ENCODE assay signal across 8 cellular contexts in the genomic region with DNA sequence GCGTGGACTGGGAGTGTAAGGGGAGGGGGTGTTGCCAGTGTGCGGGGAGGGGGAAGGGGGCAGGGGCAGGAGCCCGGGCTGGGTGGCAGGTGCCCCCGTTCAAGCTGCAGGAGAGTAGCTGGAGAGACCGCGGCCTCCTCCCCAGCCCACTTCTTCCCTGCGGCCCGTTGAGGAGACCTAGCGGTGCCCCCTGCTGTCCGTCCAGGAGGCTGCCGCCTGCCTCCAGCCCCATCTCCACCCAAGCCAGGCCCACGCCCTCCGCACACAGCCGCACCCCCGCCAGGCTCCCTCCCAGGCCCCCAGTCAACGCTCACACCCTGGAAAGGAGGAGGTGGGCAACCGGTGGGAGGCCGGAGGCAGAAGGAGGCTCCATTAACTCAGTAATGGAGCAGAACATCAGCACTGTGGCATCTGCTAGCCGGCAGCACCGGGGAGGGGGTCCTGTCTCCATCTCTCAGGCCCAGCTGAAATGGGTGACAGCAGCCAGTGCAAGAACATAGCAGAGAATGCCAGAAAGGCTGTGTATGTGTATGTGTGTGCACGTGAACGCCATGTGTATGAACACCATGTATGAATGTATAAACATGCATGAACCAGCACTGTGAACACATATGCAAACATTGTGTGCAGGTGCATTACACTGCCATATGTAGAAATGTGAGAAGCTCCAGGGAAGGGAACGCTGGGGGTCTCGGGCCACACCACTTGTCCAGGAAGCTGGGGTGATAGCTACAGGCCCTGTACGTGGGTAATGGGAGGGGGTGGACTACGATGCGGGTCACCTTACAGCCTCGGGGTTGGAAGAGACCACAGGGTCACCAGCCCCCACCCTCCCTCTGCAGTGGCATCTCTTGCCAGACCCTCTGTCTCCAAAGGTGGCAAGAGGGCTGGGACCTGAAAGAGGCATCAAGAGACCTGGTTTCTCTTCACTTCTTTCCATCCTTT.
DNase-seq lines count a peak whose midpoint lies in the region; ATAC-seq and TF ChIP-seq lines count a peak whose summit lies in the region.

No MANE protein-coding gene starts in this region.

- peaks cover 0 to 2% of the 10 kb centered on the region in 2 donors for H3K9me3 ChIP-seq in lung (ENCODE audit: control insufficient read depth in 2 of 2, insufficient read depth in 1 of 2, low read length in 1 of 2)

- 35 to 38% methylated on average over 28 of the region's 28 CpGs for WGBS in lung, 2 donors

- H3K27ac Mint-ChIP-seq in activated CD4-positive, alpha-beta T cell treated with anti-CD3 and anti-CD28 coated beads for 36 hours: no peak overlapping the region

- H3K27ac ChIP-seq in lung (ENCODE audit: low read depth in 1 of 2, low read length in 1 of 2): no peak overlapping the region

- peak; percentile 82 for ATAC-seq in activated CD4-positive, alpha-beta T cell treated with anti-CD3 and anti-CD28 coated beads for 36 hours
- ATAC-seq in lung (ENCODE audit: insufficient read depth, low FRiP score): peak; percentile 12
- ATAC-seq in HG03378 (IDR thresholded peaks at IDR 0.05; ENCODE audit: unreplicated experiment): no peak

- H3K9me3 Mint-ChIP-seq in activated CD4-positive, alpha-beta T cell treated with anti-CD3 and anti-CD28 coated beads for 36 hours (ENCODE audit: low read depth): no peaks in the 10 kb centered on the region

- POLR2A ChIA-PET in activated CD4-positive, alpha-beta T cell treated with anti-CD3 and anti-CD28 coated beads for 36 hours (lab: Charles Lee): no interaction called here

- H3K36me3 ChIP-seq in H7 (replicated peaks; ENCODE audit: control insufficient read depth, insufficient read depth, low read length) (no peaks in the 10 kb centered on the region), lung (ENCODE audit: control insufficient read depth in 2 of 2, insufficient read depth in 2 of 2, low read length in 2 of 2) (no peaks in the 10 kb centered on the region)

- CTCF ChIA-PET in activated CD4-positive, alpha-beta T cell treated with anti-CD3 and anti-CD28 coated beads for 36 hours (lab: Charles Lee): interaction anchor here (0.6 kb wide), 1 partner anchor 16 kb away, joined by 6 read pairs; no protein-coding TSS in a partner anchor

- no peaks in the 10 kb centered on the region for H3K36me3 Mint-ChIP-seq in activated CD4-positive, alpha-beta T cell treated with anti-CD3 and anti-CD28 coated beads for 36 hours (ENCODE audit: low read depth)

- peaks cover 5% of the 10 kb centered on the region for H3K27me3 Mint-ChIP-seq in activated CD4-positive, alpha-beta T cell treated with anti-CD3 and anti-CD28 coated beads for 36 hours

- TF ChIP-seq CTCF in lung (IDR thresholded peaks at IDR 0.05; ENCODE audit: control extremely low read depth, extremely low read depth): peak; percentile 36

- peaks cover 0 to 2% of the 10 kb centered on the region in 2 donors for H3K4me1 ChIP-seq in lung (ENCODE audit: control insufficient read depth in 2 of 2, insufficient read depth in 2 of 2, low read length in 2 of 2)

- H3K4me3 Mint-ChIP-seq in activated CD4-positive, alpha-beta T cell treated with anti-CD3 and anti-CD28 coated beads for 36 hours: no peak overlapping the region

- peak; percentile 31 for DNase-seq in DMS 273 treated with DMSO at 0.1 percent for 48 hours (lab: John Stamatoyannopoulos, UW)
- DNase-seq in H7: peak; percentile 95
- DNase-seq in NCI-H2227 treated with DMSO at 0.1 percent for 48 hours (lab: John Stamatoyannopoulos, UW): peak; percentile 67
- DNase-seq in activated CD4-positive, alpha-beta T cell treated with anti-CD3 and anti-CD28 coated beads for 36 hours: peak; percentile 82
- DNase-seq in dermis blood vessel endothelial cell: peak; percentile 79
- peak; percentile 48 for DNase-seq in lung (ENCODE audit: low spot score)
- peak; percentile 16 to 28 for DNase-seq in stimulated activated CD8-positive, alpha-beta memory T cell treated with anti-CD3 and anti-CD28 coated beads, Interleukin-7, amount 100 ng/mL, for 1 hour (ENCODE audit: low read depth in 2 of 2)

- no peaks in the 10 kb centered on the region for H3K27me3 ChIP-seq in H7 (ENCODE audit: control insufficient read depth, insufficient read depth, low read length)
- H3K27me3 ChIP-seq in lung (ENCODE audit: control insufficient read depth, insufficient read depth): peaks cover 2% of the 10 kb centered on the region

- H3K4me3 ChIP-seq in H7 (ENCODE audit: insufficient read depth, low read depth, low read length) (no peak overlapping the region), lung (no peak overlapping the region)

- peaks cover 27% of the 10 kb centered on the region for H3K4me1 Mint-ChIP-seq in activated CD4-positive, alpha-beta T cell treated with anti-CD3 and anti-CD28 coated beads for 36 hours

- intact Hi-C loops in activated CD4-positive, alpha-beta T cell treated with anti-CD3 and anti-CD28 coated beads for 36 hours (cut with DNase I, micrococcal nuclease): loop anchor here (1.0 to 10.0 kb wide), 6 partner anchors 93 to 441 kb away; partner anchors contain the start of genes PPP1R12B (in 1 of the 2) and UBE2T (in 1 of the 2)

Comparison
In these comparisons a context has a peak if more than half of its experiments do, and no peak if none do; other contexts are left out.
1. DNase-seq: peak in every context shown above with its lines; median percentile 95 in H7; 82 in activated CD4-positive, alpha-beta T cell treated with anti-CD3 and anti-CD28 coated beads for 36 hours; 79 in dermis blood vessel endothelial cell; 67 in NCI-H2227 treated with DMSO at 0.1 percent for 48 hours; 48 in lung; 31 in DMS 273 treated with DMSO at 0.1 percent for 48 hours; 22 in stimulated activated CD8-positive, alpha-beta memory T cell treated with anti-CD3 and anti-CD28 coated beads, Interleukin-7, amount 100 ng/mL, for 1 hour.